ENCODE assay signal across 33 cellular contexts in the genomic region with DNA sequence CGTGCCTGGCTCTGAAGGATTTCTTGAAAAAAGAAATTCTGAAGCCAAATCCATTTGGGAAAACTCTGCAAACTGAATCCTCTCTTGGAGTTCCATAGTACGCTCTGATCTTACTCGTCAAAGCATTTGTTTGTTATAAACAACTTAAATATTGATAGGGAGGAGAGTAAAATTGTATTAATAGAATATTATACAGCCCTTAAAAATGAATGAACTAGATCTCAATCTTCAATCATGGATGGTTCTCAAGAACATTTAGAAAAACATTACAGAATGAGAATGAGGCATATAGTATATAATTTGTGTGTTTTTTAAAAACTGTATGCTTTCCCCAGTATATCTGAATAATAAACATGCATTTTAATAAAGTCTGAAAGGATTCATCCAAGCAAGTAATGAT. TPM values are rescaled to one million over a fixed set of nuclear protein-coding genes. Genes with fewer than 3 reads are reported as not detected.
"Had no signal": no experiment of that assay in that cellular context is flagged by ENCODE, and none has a peak within 500 bp of the region (broad histone marks: within the 10 kb centered on the region; RNA-seq: fewer than 3 reads in every experiment).

No MANE protein-coding gene starts in this region.

- H3K4me3 ChIP-seq: colonic mucosa, coronary artery, dorsolateral prefrontal cortex, esophagus muscularis mucosa, esophagus squamous epithelium, gastrocnemius medialis, gastroesophageal sphincter, heart left ventricle, heart right ventricle, hepatocyte had no signal

- H3K27me3 Mint-ChIP-seq: dendritic cell treated with granulocyte-macrophage colony-stimulating factor and Interleukin-4, amounts not matched to agents 40 ng/mL and 50 ng/mL, for 4 days; effector memory CD8-positive, alpha-beta T cell had no signal

- H3K36me3 ChIP-seq: colonic mucosa had no signal

- H3K27ac Mint-ChIP-seq: dendritic cell treated with granulocyte-macrophage colony-stimulating factor and Interleukin-4, amounts not matched to agents 40 ng/mL and 50 ng/mL, for 4 days; endodermal cell had no signal

- H3K9me3 Mint-ChIP-seq: dendritic cell treated with granulocyte-macrophage colony-stimulating factor and Interleukin-4, amounts not matched to agents 40 ng/mL and 50 ng/mL, for 4 days; effector memory CD8-positive, alpha-beta T cell; endodermal cell had no signal

- H3K27me3 ChIP-seq: colonic mucosa, dorsolateral prefrontal cortex, esophagus muscularis mucosa, esophagus squamous epithelium, foreskin keratinocyte, gastrocnemius medialis, gastroesophageal sphincter, heart left ventricle, heart right ventricle, hepatocyte had no signal

- H3K4me2 ChIP-seq: hepatocyte had no signal

- H3K27ac ChIP-seq: colonic mucosa, coronary artery, dorsolateral prefrontal cortex, epithelial cell of prostate, esophagus muscularis mucosa, esophagus squamous epithelium, foreskin keratinocyte, gastrocnemius medialis, gastroesophageal sphincter, heart left ventricle, heart right ventricle, hepatocyte had no signal

- H3K4me1 ChIP-seq: colonic mucosa, gastrocnemius medialis had no signal

- H2AFZ ChIP-seq: hepatocyte had no signal

- H3K9me3 ChIP-seq: colonic mucosa, esophagus muscularis mucosa, esophagus squamous epithelium, gastrocnemius medialis, gastroesophageal sphincter, heart left ventricle had no signal

- ATAC-seq: effector memory CD8-positive, alpha-beta T cell; esophagus mucosa; foreskin keratinocyte; gastrocnemius medialis; gastroesophageal sphincter; heart left ventricle; heart right ventricle had no signal

- FAIRE-seq: colon, endometrium, endothelial cell of umbilical vein, frontal cortex had no signal

- DNase-seq: colonic mucosa; cortex of kidney; dermis blood vessel endothelial cell; dorsolateral prefrontal cortex; effector CD4-positive, alpha-beta T cell; effector CD8-positive, alpha-beta T cell; effector memory CD4-positive, alpha-beta T cell; effector memory CD8-positive, alpha-beta T cell; endodermal cell; erythroblast; esophagus squamous epithelium; foreskin fibroblast; foreskin keratinocyte; foreskin melanocyte; gastrocnemius medialis; glutamatergic neuron; head of caudate nucleus; heart left ventricle; heart right ventricle had no signal

- H3K4me3 Mint-ChIP-seq: dendritic cell treated with granulocyte-macrophage colony-stimulating factor and Interleukin-4, amounts not matched to agents 40 ng/mL and 50 ng/mL, for 4 days; effector memory CD8-positive, alpha-beta T cell; endodermal cell had no signal

RNA-seq across cellular contexts. Expression of gene PXT1, which starts 25.0 kb away (rescaled TPM):
- total RNA-seq: colonic mucosa, dermis blood vessel endothelial cell, endothelial cell of umbilical vein, epithelial cell of proximal tubule, esophagus mucosa, esophagus muscularis mucosa, esophagus squamous epithelium, foreskin keratinocyte, frontal cortex, gastrocnemius medialis, glomerular endothelial cell, hepatocyte had no signal
- polyA plus RNA-seq: endothelial cell of umbilical vein, esophagus, foreskin keratinocyte, hepatocyte had no signal
